8 cellular contexts compared by ENCODE assay signal in genomic region chr2:135916232-135916631, GRCh38. TPM values are rescaled to one million over a fixed set of nuclear protein-coding genes. Genes with fewer than 3 reads are reported as not detected.
A peak's percentile ranks its signal among the peaks of the same experiment; 100 is the strongest.
DNase-seq lines count a peak whose midpoint lies in the region; ATAC-seq and TF ChIP-seq lines count a peak whose summit lies in the region.

No MANE protein-coding gene starts in this region.

- no peaks in the 10 kb centered on the region for H3K4me1 Mint-ChIP-seq in MCF 10A (ENCODE audit: insufficient read depth, unreplicated experiment)
- H3K4me1 Mint-ChIP-seq in memory B cell = peaks cover 2% of the 10 kb centered on the region

- no peak overlapping the region for H3K27ac Mint-ChIP-seq in MCF 10A (ENCODE audit: low read depth, unreplicated experiment)
- H3K27ac Mint-ChIP-seq in memory B cell = peak overlapping the region; percentile 36

- ATAC-seq in memory B cell (ENCODE audit: low read depth) (peak; percentile 61), GM19397 (IDR thresholded peaks at IDR 0.05; ENCODE audit: unreplicated experiment) (no peak), HG03196 (IDR thresholded peaks at IDR 0.05; ENCODE audit: unreplicated experiment) (no peak)

- H3K9me3 Mint-ChIP-seq in MCF 10A (ENCODE audit: unreplicated experiment) (no peaks in the 10 kb centered on the region), memory B cell (no peaks in the 10 kb centered on the region)

- CTCF ChIA-PET in MCF 10A (lab: Yijun Ruan, JAX) = interaction anchor here (0.6 to 7.1 kb wide), 8 partner anchors 8 to 474 kb away, joined by 3 to 241 read pairs (median 4); no protein-coding TSS in a partner anchor

- H3K4me3 Mint-ChIP-seq in MCF 10A (ENCODE audit: unreplicated experiment) (no peak overlapping the region), memory B cell (no peak overlapping the region)

- TF ChIP-seq CTCF in MCF 10A (IDR thresholded peaks at IDR 0.05; ENCODE audit: unreplicated experiment) = peak; percentile 27

- H3K36me3 Mint-ChIP-seq in MCF 10A (ENCODE audit: insufficient read depth, unreplicated experiment) (peaks cover 64% of the 10 kb centered on the region), memory B cell (peaks cover 3% of the 10 kb centered on the region)

- no TSS peak for BruUV-seq in MCF 10A (replicated peaks; lab: Mats Ljungman, UMichigan)

- peak; percentile 8 for DNase-seq in stimulated activated CD4-positive, alpha-beta T cell treated with anti-CD3 and anti-CD28 coated beads, Interleukin-4, amount 100 ng/mL, for 24 hours
- DNase-seq in stimulated activated CD4-positive, alpha-beta T cell treated with anti-CD3 and anti-CD28 coated beads, Interleukin-1b, Interleukin-23, amount 100 ng/mL, for 48 hours = no peak
- DNase-seq in NCI-H345 (lab: John Stamatoyannopoulos, UW) = peak; percentile 50
- DNase-seq in MCF 10A (ENCODE audit: unreplicated experiment) = peak; percentile 51
- DNase-seq in memory B cell (ENCODE audit: low spot score in 2 of 2) = peak in 1 of 2 donors; percentile 54
- no peak for DNase-seq in iPS-NIHi7 (ENCODE audit: extremely low spot score)

- H3K27me3 Mint-ChIP-seq in MCF 10A (ENCODE audit: insufficient read depth, unreplicated experiment) (no peaks in the 10 kb centered on the region), memory B cell (no peaks in the 10 kb centered on the region)

- POLR2A ChIA-PET in MCF 10A (lab: Yijun Ruan, JAX) = no interaction called here

- intact Hi-C loops in MCF 10A (cut with micrococcal nuclease) = loop anchor here (1.0 to 2.0 kb wide), 2 partner anchors 69 to 462 kb away; partner anchors contain the start of gene DARS1

RNA-seq across cellular contexts. Expression of gene MCM6, which starts 40.0 kb away (rescaled TPM):
- total RNA-seq in MCF 10A (2022) = 10.1 and 13.5 TPM in 2 replicates

Comparison
In these comparisons a context has a peak if more than half of its experiments do, and no peak if none do; other contexts are left out.
1. DNase-seq: peak in stimulated activated CD4-positive, alpha-beta T cell treated with anti-CD3 and anti-CD28 coated beads, Interleukin-4, amount 100 ng/mL, for 24 hours (single experiment), NCI-H345 (single experiment) and MCF 10A (single experiment); none in stimulated activated CD4-positive, alpha-beta T cell treated with anti-CD3 and anti-CD28 coated beads, Interleukin-1b, Interleukin-23, amount 100 ng/mL, for 48 hours (single experiment) and iPS-NIHi7 (single experiment).